9 cellular contexts compared by ENCODE assay signal in the genomic region with DNA sequence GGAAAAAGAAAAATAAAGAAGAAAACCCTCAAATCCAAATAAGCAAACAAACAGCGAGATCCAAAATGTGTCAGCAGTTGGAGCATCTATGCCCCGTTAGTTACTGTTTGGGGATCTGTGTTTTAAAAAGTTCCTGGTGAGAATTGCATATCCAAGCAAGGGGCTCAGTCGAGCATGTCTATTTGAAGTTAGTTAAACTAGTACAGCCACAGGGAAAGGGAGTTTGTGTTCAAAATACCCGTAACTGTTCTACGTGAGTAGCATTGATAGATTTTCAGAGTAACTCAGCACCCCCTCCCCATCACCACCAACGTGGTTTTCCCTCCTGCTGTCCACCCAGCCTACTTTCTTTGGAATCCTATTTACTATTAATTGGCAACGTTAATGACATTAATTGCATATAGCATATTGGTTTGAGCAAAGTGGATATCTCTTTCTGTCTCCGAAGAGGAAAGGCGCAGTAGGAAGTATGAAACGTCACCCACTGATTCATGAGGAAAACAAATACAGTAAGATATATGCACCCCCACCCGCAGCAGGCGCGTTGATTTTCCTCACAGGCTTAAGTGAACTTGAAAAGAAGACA. TPM values are rescaled to one million over a fixed set of nuclear protein-coding genes. Genes with fewer than 3 reads are reported as not detected.
DNase-seq lines count a peak whose midpoint lies in the region; ATAC-seq, FAIRE-seq and TF ChIP-seq lines count a peak whose summit lies in the region.
"Had no signal": no experiment of that assay in that cellular context is flagged by ENCODE, and none has a peak within 500 bp of the region (broad histone marks: within the 10 kb centered on the region; RNA-seq: fewer than 3 reads in every experiment).

No MANE protein-coding gene starts in this region.

- peaks cover 4% of the 10 kb centered on the region for H3K4me1 Mint-ChIP-seq in T-helper 2 cell treated with Interferon-gamma antibody and Interleukin-4, amounts not matched to agents 5 μg/mL and 100 μg/mL, for 36 hours (ENCODE audit: low read depth)

- 13 to 21% (median 20%) methylated on average over 13 of the region's 13 CpGs for WGBS in small intestine, 3 donors

- H3K9me3 ChIP-seq in WERI-Rb-1 (ENCODE audit: severe bottlenecking) (no peaks in the 10 kb centered on the region), right atrium auricular region (no peaks in the 10 kb centered on the region), small intestine (ENCODE audit: control insufficient read depth, low read depth) (no peaks in the 10 kb centered on the region)

- H3K4me3 ChIP-seq in WERI-Rb-1 (ENCODE audit: low read depth, low read length) (peak overlapping the region; percentile 76), right atrium auricular region (peak overlapping the region; percentile 62 to 71), small intestine (ENCODE audit: low read depth in 1 of 2, low read length in 2 of 2) (peak overlapping the region in 1 of 2 donors; percentile 74)

- H3K36me3 Mint-ChIP-seq in T-helper 2 cell treated with Interferon-gamma antibody and Interleukin-4, amounts not matched to agents 5 μg/mL and 100 μg/mL, for 36 hours (ENCODE audit: low read depth): no peaks in the 10 kb centered on the region

- no peaks in the 10 kb centered on the region for H3K9me3 Mint-ChIP-seq in T-helper 2 cell treated with Interferon-gamma antibody and Interleukin-4, amounts not matched to agents 5 μg/mL and 100 μg/mL, for 36 hours

- peak overlapping the region; percentile 84 for H3K4me3 Mint-ChIP-seq in T-helper 2 cell treated with Interferon-gamma antibody and Interleukin-4, amounts not matched to agents 5 μg/mL and 100 μg/mL, for 36 hours

- peaks cover 65% of the 10 kb centered on the region for H3K27me3 Mint-ChIP-seq in T-helper 2 cell treated with Interferon-gamma antibody and Interleukin-4, amounts not matched to agents 5 μg/mL and 100 μg/mL, for 36 hours (ENCODE audit: low read depth)

- no peak overlapping the region for H3K27ac Mint-ChIP-seq in T-helper 2 cell treated with Interferon-gamma antibody and Interleukin-4, amounts not matched to agents 5 μg/mL and 100 μg/mL, for 36 hours

- H3K4me1 ChIP-seq in right atrium auricular region (peaks cover 0 to 13% of the 10 kb centered on the region in 2 donors), small intestine (ENCODE audit: control insufficient read depth in 2 of 2, insufficient read depth in 1 of 2, low read depth in 1 of 2, low read length in 1 of 2) (no peaks in the 10 kb centered on the region)

- FAIRE-seq in small intestine (lab: Jason Lieb, UNC): no peak

- H3K27me3 ChIP-seq in WERI-Rb-1 (ENCODE audit: insufficient read depth, low read depth, severe bottlenecking) (peaks cover 27% of the 10 kb centered on the region), right atrium auricular region (peaks cover 0 to 7% of the 10 kb centered on the region in 2 donors), small intestine (ENCODE audit: control insufficient read depth in 2 of 2, insufficient read depth in 2 of 2, low read length in 2 of 2) (peaks cover 6 to 13% of the 10 kb centered on the region in 2 donors)

- DNase-seq in T-helper 2 cell treated with Interferon-gamma antibody and Interleukin-4, amounts not matched to agents 5 μg/mL and 100 μg/mL, for 36 hours (ENCODE audit: low spot score): no peak
- no peak for DNase-seq in T-helper 2 cell
- DNase-seq in WERI-Rb-1: no peak
- no peak for DNase-seq in right atrium auricular region (ENCODE audit: low spot score)
- DNase-seq in small intestine: no peak
- DNase-seq in stimulated activated CD4-positive, alpha-beta T cell treated with anti-CD3 and anti-CD28 coated beads, Interleukin-12 subunit alpha, Interleukin-12 subunit beta, amount 100 ng/mL, for 4 hours: no peak
- DNase-seq: DND-41 had no signal

- H3K36me3 ChIP-seq in WERI-Rb-1 (no peaks in the 10 kb centered on the region), right atrium auricular region (no peaks in the 10 kb centered on the region), small intestine (ENCODE audit: control insufficient read depth in 2 of 2, insufficient read depth in 2 of 2, low read length in 2 of 2) (no peaks in the 10 kb centered on the region)

- ATAC-seq in HG03460 (IDR thresholded peaks at IDR 0.05; ENCODE audit: unreplicated experiment) (no peak), HG03432 (IDR thresholded peaks at IDR 0.05; ENCODE audit: unreplicated experiment) (no peak)

- H3K27ac ChIP-seq in WERI-Rb-1 (no peak overlapping the region), right atrium auricular region (peak overlapping the region; percentile 67 to 71), small intestine (ENCODE audit: low read depth in 1 of 2, low read length in 1 of 2) (peak overlapping the region; percentile 11 to 92)

- TF ChIP-seq CTCF in WERI-Rb-1 (IDR thresholded peaks at IDR 0.05; ENCODE audit: low read depth, low read length): no peak
- no peak for TF ChIP-seq CTCF in right atrium auricular region (IDR thresholded peaks at IDR 0.05)

RNA-seq across cellular contexts. Expression of a gene that starts 1.5 kb away (rescaled TPM):
- 1 to 10 TPM in 1 of 2 donors, under 1 TPM in 1; 0.67 to 1.3 TPM for total RNA-seq in right atrium auricular region
- under 1 TPM in 2 of 3 donors, not detected in 1; 0.30 to 0.81 TPM for polyA plus RNA-seq in small intestine
